Comparison of ENCODE assay signal across 8 cellular contexts in the genomic region with DNA sequence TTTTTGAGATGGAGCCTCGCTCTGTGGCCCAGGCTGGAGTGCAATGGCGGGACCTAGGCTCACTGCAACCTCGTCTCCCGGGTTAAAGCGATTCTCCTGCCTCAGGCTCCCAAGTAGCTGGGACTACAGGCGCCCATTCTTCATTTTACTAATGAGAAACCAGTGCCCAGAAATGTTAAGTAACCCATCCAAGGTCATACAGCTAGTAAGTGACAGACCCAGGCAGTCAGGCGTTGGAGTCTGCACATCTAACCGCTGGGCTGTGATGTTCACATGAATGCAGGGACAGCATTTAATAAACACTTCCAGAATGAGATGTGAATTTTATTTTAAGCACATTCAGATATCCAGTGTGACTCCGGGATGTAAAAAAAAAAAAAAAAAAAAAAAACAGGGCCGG. TPM values are rescaled to one million over a fixed set of nuclear protein-coding genes. Genes with fewer than 3 reads are reported as not detected.
DNase-seq lines count a peak whose midpoint lies in the region; ATAC-seq and TF ChIP-seq lines count a peak whose summit lies in the region.

No MANE protein-coding gene starts in this region.

- no peaks in the 10 kb centered on the region for H4K20me1 ChIP-seq in fibroblast of lung (ENCODE audit: control insufficient read depth, extremely low read depth, insufficient read depth, low read length)

- POLR2A ChIA-PET in T-cell (lab: Charles Lee) = interaction anchor here (0.7 to 2.2 kb wide), 2 partner anchors 45 to 81 kb away, joined by 10 to 14 read pairs; partner anchors contain the start of genes CPSF2 (in 1 of the 2) and NDUFB1 (in 1 of the 2)

- no peak overlapping the region for H2AFZ ChIP-seq in fibroblast of lung (ENCODE audit: low read length)

- CTCF ChIA-PET in T-cell (lab: Charles Lee) = interaction anchor here in 1 of 2 donors (2.3 kb wide), 1 partner anchor 66 kb away, joined by 33 read pairs; the partner anchor contains the start of gene ATXN3

- H3K36me3 ChIP-seq in fibroblast of lung (ENCODE audit: control insufficient read depth, insufficient read depth, low read length) (peaks cover 2% of the 10 kb centered on the region), skeletal muscle satellite cell (ENCODE audit: insufficient read depth, low read length) (no peaks in the 10 kb centered on the region), aorta (ENCODE audit: control insufficient read depth in 1 of 2, insufficient read depth in 2 of 2, low read length in 1 of 2) (no peaks in the 10 kb centered on the region)

- no peaks in the 10 kb centered on the region for H3K9me3 Mint-ChIP-seq in activated CD4-positive, alpha-beta T cell treated with anti-CD3 and anti-CD28 coated beads, Interleukin-2, amount 10 ng/mL, durations not matched to agents 24 days and 14 days
- H3K9me3 Mint-ChIP-seq in T-cell = no peaks in the 10 kb centered on the region

- no peak overlapping the region for H3K9ac ChIP-seq in fibroblast of lung (ENCODE audit: insufficient read depth, low read length)
- H3K9ac ChIP-seq in skeletal muscle satellite cell (ENCODE audit: low read depth, low read length) = peak overlapping the region; percentile 99

- H3K4me1 ChIP-seq in fibroblast of lung (ENCODE audit: control insufficient read depth, extremely low read depth, insufficient read depth, low read length) (peaks cover 2% of the 10 kb centered on the region), skeletal muscle satellite cell (ENCODE audit: control insufficient read depth, insufficient read depth, low read length) (peaks cover 13% of the 10 kb centered on the region), aorta (ENCODE audit: control insufficient read depth in 1 of 2, insufficient read depth in 2 of 2, low read length in 2 of 2) (peaks cover 3 to 10% of the 10 kb centered on the region in 2 donors)

- H3K27me3 Mint-ChIP-seq in activated CD4-positive, alpha-beta T cell treated with anti-CD3 and anti-CD28 coated beads, Interleukin-2, amount 10 ng/mL, durations not matched to agents 24 days and 14 days = no peaks in the 10 kb centered on the region
- no peaks in the 10 kb centered on the region for H3K27me3 Mint-ChIP-seq in T-cell

- H3K4me1 Mint-ChIP-seq in activated CD4-positive, alpha-beta T cell treated with anti-CD3 and anti-CD28 coated beads, Interleukin-2, amount 10 ng/mL, durations not matched to agents 24 days and 14 days = peaks cover 29% of the 10 kb centered on the region
- peaks cover 42 to 50% (median 44%) of the 10 kb centered on the region in 3 donors for H3K4me1 Mint-ChIP-seq in T-cell

- no peak for TF ChIP-seq CTCF in fibroblast of lung (conservative IDR thresholded peaks at IDR 0.05 in 1 of 2, IDR thresholded peaks at IDR 0.05 in 1 of 2; ENCODE audit: low read depth in 1 of 2, low read length in 2 of 2)

- H3K36me3 Mint-ChIP-seq in activated CD4-positive, alpha-beta T cell treated with anti-CD3 and anti-CD28 coated beads, Interleukin-2, amount 10 ng/mL, durations not matched to agents 24 days and 14 days (ENCODE audit: low read depth) = peaks cover 14% of the 10 kb centered on the region
- H3K36me3 Mint-ChIP-seq in T-cell = peaks cover 13% of the 10 kb centered on the region

- no peak overlapping the region for H3K27ac ChIP-seq in fibroblast of lung (ENCODE audit: insufficient read depth, low read length)
- H3K27ac ChIP-seq in aorta (ENCODE audit: low read depth in 1 of 2, low read length in 2 of 2) = no peak overlapping the region

- H3K79me2 ChIP-seq in fibroblast of lung (ENCODE audit: control insufficient read depth, insufficient read depth, low read length) = peaks cover 34% of the 10 kb centered on the region

- H3K27me3 ChIP-seq in fibroblast of lung (ENCODE audit: control insufficient read depth, insufficient read depth, low read length) (no peaks in the 10 kb centered on the region), skeletal muscle satellite cell (ENCODE audit: control insufficient read depth, insufficient read depth, low read length) (no peaks in the 10 kb centered on the region), aorta (ENCODE audit: control insufficient read depth in 1 of 2, insufficient read depth in 2 of 2, low read length in 1 of 2) (no peaks in the 10 kb centered on the region)

- peak overlapping the region; percentile 93 for H3K4me3 Mint-ChIP-seq in activated CD4-positive, alpha-beta T cell treated with anti-CD3 and anti-CD28 coated beads, Interleukin-2, amount 10 ng/mL, durations not matched to agents 24 days and 14 days
- H3K4me3 Mint-ChIP-seq in T-cell = peak overlapping the region in 1 of 3 donors; percentile 97

- ATAC-seq in T-cell (replicated peaks in 1 of 4) = no peak
- ATAC-seq in aorta (ENCODE audit: low FRiP score) = no peak

- peak overlapping the region in 2 of 4 experiments; percentile 87 to 98 for H3K4me3 ChIP-seq in fibroblast of lung (replicated peaks in 1 of 4; ENCODE audit: control extremely low read depth in 1 of 4, insufficient read depth in 1 of 4, low read depth in 3 of 4, low read length in 4 of 4)
- peak overlapping the region; percentile 87 for H3K4me3 ChIP-seq in skeletal muscle satellite cell (ENCODE audit: low read length)
- no peak overlapping the region for H3K4me3 ChIP-seq in aorta (ENCODE audit: low read length in 2 of 2)

- intact Hi-C loops in activated CD4-positive, alpha-beta T cell treated with anti-CD3 and anti-CD28 coated beads, Interleukin-2, amount 10 ng/mL, durations not matched to agents 24 days and 14 days (cut with micrococcal nuclease) = loop anchor here (2.0 to 5.0 kb wide), 6 partner anchors 66 to 1659 kb away; partner anchors contain the start of genes ATXN3, CPSF2, NDUFB1 and PPP4R3A
- intact Hi-C loops in aorta (cut with DNase I) = no loop called here

- H3K9me3 ChIP-seq in fibroblast of lung (ENCODE audit: control insufficient read depth, insufficient read depth, low read depth, low read length) = no peaks in the 10 kb centered on the region
- no peaks in the 10 kb centered on the region for H3K9me3 ChIP-seq in skeletal muscle satellite cell (replicated peaks; ENCODE audit: low read length)
- H3K9me3 ChIP-seq in aorta (ENCODE audit: control insufficient read depth, low read length) = no peaks in the 10 kb centered on the region

- 80 to 81% methylated on average over 9 to 10 of the region's 10 CpGs for WGBS in aorta, 2 donors

- peak overlapping the region; percentile 99 for H3K4me2 ChIP-seq in fibroblast of lung (ENCODE audit: extremely low read depth, insufficient read depth, low read length)
- peak overlapping the region; percentile 85 for H3K4me2 ChIP-seq in skeletal muscle satellite cell (ENCODE audit: low read length)

- DNase-seq in activated CD4-positive, alpha-beta T cell treated with anti-CD3 and anti-CD28 coated beads, Interleukin-2, amount 10 ng/mL, durations not matched to agents 24 days and 14 days = no peak
- DNase-seq in activated CD4-positive, alpha-beta T cell treated with anti-CD3 and anti-CD28 coated beads, Interleukin-2, amount 50 U/mL, for 1 hour = no peak
- DNase-seq in T-cell (no peak), fibroblast of lung (ENCODE audit: low read depth in 2 of 2) (no peak), RPMI8226 (no peak), aorta (no peak), HK-2 (ENCODE audit: unreplicated experiment) (no peak)

- H3K27ac Mint-ChIP-seq in activated CD4-positive, alpha-beta T cell treated with anti-CD3 and anti-CD28 coated beads, Interleukin-2, amount 10 ng/mL, durations not matched to agents 24 days and 14 days = no peak overlapping the region
- H3K27ac Mint-ChIP-seq in T-cell = peak overlapping the region; percentile 47 to 97

RNA-seq across cellular contexts. Expression of gene TRIP11, which starts 1.3 kb away (rescaled TPM):
- total RNA-seq in activated CD4-positive, alpha-beta T cell treated with anti-CD3 and anti-CD28 coated beads, Interleukin-2, amount 10 ng/mL, durations not matched to agents 24 days and 14 days = 38.6 and 42.0 TPM in 2 replicates
- total RNA-seq in T-cell (10 to 100 TPM; 52.7 to 58.3 (median 54.8) TPM), fibroblast of lung (26.5 and 50.4 TPM in 2 replicates), aorta (10 to 100 TPM; 63.5 to 75.4 TPM)
- polyA plus RNA-seq in fibroblast of lung (20.6 and 28.6 TPM in 2 replicates), aorta (1 to 10 TPM; 8.4 to 8.9 TPM)
- 17.5 and 26.5 TPM in 2 replicates for polyA plus RNA-seq in fibroblast of lung (2012)
- 19.0 and 75.4 TPM in 2 replicates for polyA minus RNA-seq in fibroblast of lung (ENCODE audit: low replicate concordance)
- total RNA-seq in skeletal muscle satellite cell (2012; rRNA removed) = 19.4 and 25.3 TPM in 2 replicates
